In genomic region chr1:247409869-247410544, GRCh38 we compare ENCODE assay signal across 9 cellular contexts. TPM values are rescaled to one million over a fixed set of nuclear protein-coding genes. Genes with fewer than 3 reads are reported as not detected.
A peak's percentile ranks its signal among the peaks of the same experiment; 100 is the strongest.
DNase-seq lines count a peak whose midpoint lies in the region; ATAC-seq, FAIRE-seq and TF ChIP-seq lines count a peak whose summit lies in the region.
"Had no signal": no experiment of that assay in that cellular context is flagged by ENCODE, and none has a peak within 500 bp of the region (broad histone marks: within the 10 kb centered on the region; RNA-seq: fewer than 3 reads in every experiment).

No MANE protein-coding gene starts in this region.

- no peak overlapping the region for H3K4me3 ChIP-seq in prostate gland
- H3K4me3 ChIP-seq: upper lobe of left lung had no signal

- intact Hi-C loops in prostate gland (cut with DNase I), result no loop called here

- peak; percentile 80 for ATAC-seq in HG02970 (IDR thresholded peaks at IDR 0.05; ENCODE audit: low FRiP score, unreplicated experiment)

- TF ChIP-seq POLR2A in prostate gland (IDR thresholded peaks at IDR 0.05), result no peak

- no peak for TF ChIP-seq CTCF in prostate gland (IDR thresholded peaks at IDR 0.05)

- no peaks in the 10 kb centered on the region for H3K36me3 ChIP-seq in prostate gland
- H3K36me3 ChIP-seq: upper lobe of left lung had no signal

- DNase-seq in GM19238 (ENCODE audit: insufficient read length, low spot score) (peak; percentile 66), NCI-H1417 treated with DMSO at 0.1 percent for 48 hours (lab: John Stamatoyannopoulos, UW) (no peak), HTR-8/SVneo (ENCODE audit: insufficient read length, low spot score) (no peak), prostate gland (ENCODE audit: low spot score) (no peak), SKM-1 (lab: John Stamatoyannopoulos, UW; ENCODE audit: unreplicated experiment) (no peak)
- peak; percentile 38 for DNase-seq in activated CD4-positive, alpha-beta T cell treated with anti-CD3 and anti-CD28 coated beads for 4 hours
- peak; percentile 20 for DNase-seq in stimulated activated CD4-positive, alpha-beta T cell treated with anti-CD3 and anti-CD28 coated beads, Interleukin-2, amount 100 ng/mL, for 4 hours (ENCODE audit: low read depth)

- WGBS in prostate gland, result 82% methylated on average over 11 of the region's 11 CpGs

- no peaks in the 10 kb centered on the region for H3K9me3 ChIP-seq in prostate gland
- H3K9me3 ChIP-seq: upper lobe of left lung had no signal

- no peaks in the 10 kb centered on the region for H3K27me3 ChIP-seq in prostate gland (replicated peaks; ENCODE audit: insufficient read depth)
- H3K27me3 ChIP-seq: upper lobe of left lung had no signal

- no peak for FAIRE-seq in HTR-8/SVneo (lab: Jason Lieb, UNC)

- H3K4me1 ChIP-seq in prostate gland (replicated peaks), result no peaks in the 10 kb centered on the region

- no peak overlapping the region for H3K27ac ChIP-seq in prostate gland

RNA-seq across cellular contexts. Expression of gene NLRP3, which starts 6.0 kb away (rescaled TPM):
- total RNA-seq in prostate gland, result 1 to 10 TPM; 1.1 to 1.4 TPM

RNA-seq across cellular contexts. Expression of gene OR2B11, which starts 47.9 kb away (rescaled TPM):
- total RNA-seq in prostate gland, result not detected
- total RNA-seq: upper lobe of left lung had no signal

Comparison
In these comparisons a context has a peak if more than half of its experiments do, and no peak if none do; other contexts are left out.
1. DNase-seq: peak in GM19238 (single experiment), activated CD4-positive, alpha-beta T cell treated with anti-CD3 and anti-CD28 coated beads for 4 hours (2 of 2) and stimulated activated CD4-positive, alpha-beta T cell treated with anti-CD3 and anti-CD28 coated beads, Interleukin-2, amount 100 ng/mL, for 4 hours (single experiment); none in NCI-H1417 treated with DMSO at 0.1 percent for 48 hours (single experiment), HTR-8/SVneo (single experiment), prostate gland (single experiment) and SKM-1 (single experiment).